ENCODE assay signal across 20 cellular contexts in genomic region chr3:22779737-22780136, GRCh38.
DNase-seq lines count a peak whose midpoint lies in the region; ATAC-seq and TF ChIP-seq lines count a peak whose summit lies in the region.
"Had no signal": no experiment of that assay in that cellular context is flagged by ENCODE, and none has a peak within 500 bp of the region (broad histone marks: within the 10 kb centered on the region; RNA-seq: fewer than 3 reads in every experiment).

No MANE protein-coding gene starts in this region.

- no peaks in the 10 kb centered on the region for H3K9me3 ChIP-seq in mesodermal cell (ENCODE audit: control insufficient read depth, low read length)

- H3K4me3 ChIP-seq in brain microvascular endothelial cell (ENCODE audit: low read depth, low read length), result no peak overlapping the region
- no peak overlapping the region for H3K4me3 ChIP-seq in mesodermal cell (ENCODE audit: extremely low read depth, insufficient read depth, low read length, poor library complexity, severe bottlenecking)
- H3K4me3 ChIP-seq: BLaER1, Peyer's patch had no signal

- in situ Hi-C loops in brain microvascular endothelial cell (cut with HindIII; ENCODE audit: low pct_ligation_motif_present, low sequenced_read_pairs), result no loop called here

- no peak for TF ChIP-seq CTCF in brain microvascular endothelial cell (IDR thresholded peaks at IDR 0.05; ENCODE audit: low read depth, low read length, missing control alignments)

- WGBS in mesodermal cell (ENCODE audit: insufficient coverage in 2 of 2), 2 experiments, result 67 to 100% methylated on average over 1 to 2 of the region's 2 CpGs

- H3K27me3 ChIP-seq in brain microvascular endothelial cell (replicated peaks), result no peaks in the 10 kb centered on the region
- H3K27me3 ChIP-seq: BLaER1, Peyer's patch had no signal

- H3K27ac ChIP-seq in brain microvascular endothelial cell (no peak overlapping the region), mesodermal cell (ENCODE audit: low read depth, low read length, severe bottlenecking) (peak overlapping the region; percentile 46)
- H3K27ac ChIP-seq: BLaER1, Peyer's patch had no signal

- peaks cover 6% of the 10 kb centered on the region for H3K4me1 ChIP-seq in mesodermal cell (ENCODE audit: control insufficient read depth, insufficient read depth, low read length, poor library complexity, severe bottlenecking)
- H3K4me1 ChIP-seq: BLaER1, Peyer's patch had no signal

- no peak for ATAC-seq in HG02610 (IDR thresholded peaks at IDR 0.05; ENCODE audit: unreplicated experiment)
- ATAC-seq: HCT116, Right ventricle myocardium inferior had no signal

- no peaks in the 10 kb centered on the region for H3K36me3 ChIP-seq in brain microvascular endothelial cell (replicated peaks)
- H3K36me3 ChIP-seq in mesodermal cell (ENCODE audit: control insufficient read depth, insufficient read depth, low read length), result no peaks in the 10 kb centered on the region
- H3K36me3 ChIP-seq: BLaER1, Peyer's patch had no signal

- DNase-seq in A172 (ENCODE audit: low spot score) (peak; percentile 2), NCI-H226 (peak; percentile 89), brain microvascular endothelial cell (peak; percentile 57), posterior vena cava (ENCODE audit: low spot score) (no peak)
- DNase-seq in activated effector memory CD4-positive, alpha-beta T cell treated with Interleukin-2 at 50 U/mL for 16 hours, result no peak
- DNase-seq: CD4-positive, alpha-beta memory T cell; DMS153; GF-D8; GOT3; KBM-7; NCI-H1417; NCI-H187; NCI-H2107; NCI-H524; Peyer's patch had no signal

- intact Hi-C loops in posterior vena cava (cut with DNase I), result no loop called here

Comparison
In these comparisons a context has a peak if more than half of its experiments do, and no peak if none do; other contexts are left out.
1. DNase-seq: peak in A172 (single experiment), NCI-H226 (single experiment) and brain microvascular endothelial cell (single experiment); none in activated effector memory CD4-positive, alpha-beta T cell treated with Interleukin-2 at 50 U/mL for 16 hours (single experiment) and posterior vena cava (single experiment).